Comparison of ENCODE assay signal across 18 cellular contexts in the genomic region with DNA sequence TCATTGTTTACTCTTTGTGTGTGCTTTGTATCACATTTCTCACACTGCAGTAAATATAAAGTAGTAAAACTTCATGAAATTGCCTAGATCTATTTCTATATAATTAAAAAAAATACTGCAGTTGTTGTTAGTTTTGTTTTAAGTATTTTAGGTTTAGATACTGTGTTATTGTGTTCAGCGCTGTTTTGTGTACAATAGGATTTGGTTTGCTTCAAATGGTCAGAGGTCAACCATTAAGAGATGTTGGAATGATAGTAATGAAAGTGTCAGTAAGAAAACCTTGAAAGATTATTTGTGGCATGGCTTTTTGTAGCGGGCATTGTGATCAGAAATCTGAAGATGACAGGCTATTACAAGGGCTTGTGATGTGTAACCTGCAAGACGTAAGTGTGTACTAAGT.
"Had no signal": no experiment of that assay in that cellular context is flagged by ENCODE, and none has a peak within 500 bp of the region (broad histone marks: within the 10 kb centered on the region; RNA-seq: fewer than 3 reads in every experiment).

No MANE protein-coding gene starts in this region.

- ATAC-seq: activated CD4-positive, CD25-positive, alpha-beta regulatory T cell treated with anti-CD3 and anti-CD28 coated beads, Interleukin-2, amount 50 U/mL, for 24 hours; activated CD8-positive, alpha-beta T cell treated with anti-CD3 and anti-CD28 coated beads for 36 hours; Right ventricle myocardium inferior had no signal

- H3K27ac ChIP-seq: breast epithelium, SK-N-MC had no signal

- H3K4me3 ChIP-seq: breast epithelium, SK-N-MC had no signal

- DNase-seq: activated CD4-positive, alpha-beta T cell treated with anti-CD3 and anti-CD28 coated beads for 4 hours; activated CD8-positive, alpha-beta memory T cell treated with anti-CD3 and anti-CD28 coated beads, Interleukin-2, amount 50 U/mL, for 4 hours; activated CD8-positive, alpha-beta T cell treated with anti-CD3 and anti-CD28 coated beads for 36 hours; aorta; caudate nucleus; Kasumi-1; NCI-H1105 treated with DMSO at 0.1 percent for 48 hours; NCI-H1436 treated with DMSO at 0.1 percent for 48 hours; NCI-H187; NCI-H2081; NCI-H510A treated with DMSO at 0.1 percent for 48 hours; NCI-H69; NK-92 treated with Interleukin-12 subunit alpha and Interleukin-12 subunit beta, amount 100 ng/mL, for 24 hours; T-helper 1 cell had no signal

- H3K4me1 ChIP-seq: breast epithelium had no signal

- H3K27me3 ChIP-seq: breast epithelium had no signal

- H3K9me3 ChIP-seq: breast epithelium had no signal

- H3K36me3 ChIP-seq: breast epithelium had no signal
